ENCODE assay signal across 19 cellular contexts in the genomic region with DNA sequence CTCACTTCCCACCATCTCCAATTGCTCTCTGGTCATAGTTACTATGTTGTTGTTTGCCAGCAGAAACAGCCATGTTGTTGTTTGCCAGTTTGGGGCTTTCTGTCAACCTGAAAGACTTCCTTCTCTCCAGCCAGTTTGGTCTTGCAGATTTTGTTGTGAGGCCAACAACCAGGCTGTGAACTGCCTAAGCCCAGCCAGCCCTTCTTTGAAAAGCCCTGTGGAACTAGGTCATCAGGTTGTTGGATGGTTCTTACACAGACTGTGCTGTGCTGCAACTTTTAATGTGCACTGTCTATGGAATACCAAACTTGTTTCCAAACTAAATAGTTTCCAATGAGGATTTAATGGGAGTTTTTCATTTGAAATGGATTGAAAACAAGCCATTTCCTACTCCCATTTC.
"Had no signal": no experiment of that assay in that cellular context is flagged by ENCODE, and none has a peak within 500 bp of the region (broad histone marks: within the 10 kb centered on the region; RNA-seq: fewer than 3 reads in every experiment).

No MANE protein-coding gene starts in this region.

- H3K4me1 Mint-ChIP-seq: activated naive CD4-positive, alpha-beta T cell treated with anti-CD3 and anti-CD28 coated beads, Interleukin-2, amount 50 U/mL, for 24 hours; activated T-helper 17 cell treated with anti-CD3 and anti-CD28 coated beads, Interleukin-2, amount 50 U/mL, for 72 hours had no signal

- H3K4me3 Mint-ChIP-seq: activated naive CD4-positive, alpha-beta T cell treated with anti-CD3 and anti-CD28 coated beads, Interleukin-2, amount 50 U/mL, for 24 hours; activated T-helper 17 cell treated with anti-CD3 and anti-CD28 coated beads, Interleukin-2, amount 50 U/mL, for 72 hours; endodermal cell; naive thymus-derived CD8-positive, alpha-beta T cell; T-helper 17 cell; WTC11 had no signal

- H3K9me3 Mint-ChIP-seq: activated naive CD4-positive, alpha-beta T cell treated with anti-CD3 and anti-CD28 coated beads, Interleukin-2, amount 50 U/mL, for 24 hours; activated T-helper 17 cell treated with anti-CD3 and anti-CD28 coated beads, Interleukin-2, amount 50 U/mL, for 72 hours; endodermal cell; naive thymus-derived CD8-positive, alpha-beta T cell; WTC11 had no signal

- DNase-seq: activated CD4-positive, alpha-beta T cell treated with anti-CD3 and anti-CD28 coated beads, Interleukin-2, amount 50 U/mL, for 1 hour; activated T-cell treated with anti-CD3 and anti-CD28 coated beads for 4 hours; body of pancreas; cerebellar nuclear complex; dermis blood vessel endothelial cell; endodermal cell; foreskin fibroblast; lower lobe of right lung; mucosa of descending colon; naive thymus-derived CD8-positive, alpha-beta T cell; stimulated activated CD4-positive, alpha-beta T cell treated with anti-CD3 and anti-CD28 coated beads, Interleukin-15, amount 100 ng/mL, for 24 hours; stimulated activated CD4-positive, alpha-beta T cell treated with anti-CD3 and anti-CD28 coated beads, Interleukin-4, amount 100 ng/mL, for 24 hours; stomach; T-helper 17 cell; thyroid gland; uterus had no signal

- H3K27me3 Mint-ChIP-seq: activated naive CD4-positive, alpha-beta T cell treated with anti-CD3 and anti-CD28 coated beads, Interleukin-2, amount 50 U/mL, for 24 hours; activated T-helper 17 cell treated with anti-CD3 and anti-CD28 coated beads, Interleukin-2, amount 50 U/mL, for 72 hours; T-helper 17 cell had no signal

- H3K36me3 Mint-ChIP-seq: activated naive CD4-positive, alpha-beta T cell treated with anti-CD3 and anti-CD28 coated beads, Interleukin-2, amount 50 U/mL, for 24 hours; naive thymus-derived CD8-positive, alpha-beta T cell; WTC11 had no signal

- H3K27ac Mint-ChIP-seq: activated naive CD4-positive, alpha-beta T cell treated with anti-CD3 and anti-CD28 coated beads, Interleukin-2, amount 50 U/mL, for 24 hours; activated T-helper 17 cell treated with anti-CD3 and anti-CD28 coated beads, Interleukin-2, amount 50 U/mL, for 72 hours; endodermal cell; naive thymus-derived CD8-positive, alpha-beta T cell; T-helper 17 cell; WTC11 had no signal

- ATAC-seq: activated T-helper 17 cell treated with anti-CD3 and anti-CD28 coated beads, Interleukin-2, amount 50 U/mL, for 72 hours; body of pancreas; lower lobe of right lung; naive thymus-derived CD8-positive, alpha-beta T cell; T-helper 17 cell; WTC11 had no signal
